ENCODE assay signal across 21 cellular contexts in genomic region chr18:32081881-32082280, GRCh38. TPM values are rescaled to one million over a fixed set of nuclear protein-coding genes. Genes with fewer than 3 reads are reported as not detected.
DNase-seq lines count a peak whose midpoint lies in the region; FAIRE-seq and TF ChIP-seq lines count a peak whose summit lies in the region.
"Had no signal": no experiment of that assay in that cellular context is flagged by ENCODE, and none has a peak within 500 bp of the region (broad histone marks: within the 10 kb centered on the region; RNA-seq: fewer than 3 reads in every experiment).

No MANE protein-coding gene starts in this region.

- H3K9me3 Mint-ChIP-seq in chondrocyte (ENCODE audit: low read depth) (peaks cover 2% of the 10 kb centered on the region), endodermal cell (no peaks in the 10 kb centered on the region)
- H3K9me3 Mint-ChIP-seq: CD8-positive, alpha-beta T cell had no signal

- peaks cover 14% of the 10 kb centered on the region for H3K4me1 Mint-ChIP-seq in chondrocyte (ENCODE audit: low read depth)
- peaks cover 6% of the 10 kb centered on the region for H3K4me1 Mint-ChIP-seq in endodermal cell

- no peak overlapping the region for H3K4me3 ChIP-seq in endodermal cell (ENCODE audit: low read length)
- H3K4me3 ChIP-seq: BLaER1 treated with 17β-estradiol and CSF1 and Interleukin-3, amounts not matched to agents 10 nM and 100 nM had no signal

- TF ChIP-seq CTCF in chondrocyte (IDR thresholded peaks at IDR 0.05) (no peak), endodermal cell (conservative IDR thresholded peaks at IDR 0.05) (no peak)

- H3K4me3 Mint-ChIP-seq in chondrocyte (ENCODE audit: unreplicated experiment) = no peak overlapping the region
- no peak overlapping the region for H3K4me3 Mint-ChIP-seq in endodermal cell
- H3K4me3 Mint-ChIP-seq: CD8-positive, alpha-beta T cell; H9 had no signal

- no peaks in the 10 kb centered on the region for H3K36me3 ChIP-seq in endodermal cell (ENCODE audit: control insufficient read depth, insufficient read depth, low read length)

- H3K27ac Mint-ChIP-seq in chondrocyte (ENCODE audit: unreplicated experiment) (peak overlapping the region; percentile 34), endodermal cell (no peak overlapping the region)
- H3K27ac Mint-ChIP-seq: CD8-positive, alpha-beta T cell; H9 had no signal

- DNase-seq in AG20443 (ENCODE audit: low spot score) (peak; percentile 24), M059J (ENCODE audit: low read depth) (peak; percentile 5), chondrocyte (ENCODE audit: low spot score) (no peak), lung microvascular endothelial cell (ENCODE audit: low read depth in 2 of 2) (peak; percentile 11 to 38), OCI-M1 (lab: John Stamatoyannopoulos, UW) (no peak), GM19239 (ENCODE audit: insufficient read length, low spot score) (no peak), NCI-H526 treated with DMSO at 0.1 percent for 48 hours (lab: John Stamatoyannopoulos, UW) (no peak), endodermal cell (no peak)
- DNase-seq: Calu3; CD8-positive, alpha-beta T cell; H9; NCI-H1092 treated with DMSO at 0.1 percent for 48 hours; NCI-H2081 treated with DMSO at 0.1 percent for 48 hours; NCI-H748 treated with DMSO at 0.1 percent for 48 hours; PC-3; RPMI8226; SHP77 treated with DMSO at 0.1 percent for 48 hours; SK-N-SH had no signal

- H3K27me3 ChIP-seq in endodermal cell (ENCODE audit: control insufficient read depth, insufficient read depth, low read length, poor library complexity, severe bottlenecking) = no peaks in the 10 kb centered on the region
- H3K27me3 ChIP-seq: BLaER1 treated with 17β-estradiol and CSF1 and Interleukin-3, amounts not matched to agents 10 nM and 100 nM had no signal

- no peak overlapping the region for H3K27ac ChIP-seq in endodermal cell (ENCODE audit: low read depth, low read length)
- H3K27ac ChIP-seq: BLaER1 treated with 17β-estradiol and CSF1 and Interleukin-3, amounts not matched to agents 10 nM and 100 nM; KMS-11 had no signal

- H3K36me3 Mint-ChIP-seq in chondrocyte (ENCODE audit: low read depth) = no peaks in the 10 kb centered on the region
- no peaks in the 10 kb centered on the region for H3K36me3 Mint-ChIP-seq in endodermal cell (ENCODE audit: low read depth)

- 90% methylated on average over 1 of the region's 1 CpG; no CpG with 5 or more reads in 1 of the 2 experiments for WGBS in endodermal cell (ENCODE audit: insufficient coverage in 1 of 2, insufficient read length in 1 of 2), 2 experiments

- no peak for FAIRE-seq in GM19239 (lab: Jason Lieb, UNC)
- FAIRE-seq: A204.1 had no signal

- no peaks in the 10 kb centered on the region for H3K9me3 ChIP-seq in endodermal cell (ENCODE audit: control insufficient read depth, low read length)
- H3K9me3 ChIP-seq: SK-N-SH had no signal

- H3K9ac ChIP-seq in endodermal cell (ENCODE audit: extremely low read depth, low read length, poor library complexity, severe bottlenecking) = no peak overlapping the region
- H3K9ac ChIP-seq: BLaER1 treated with 17β-estradiol and CSF1 and Interleukin-3, amounts not matched to agents 10 nM and 100 nM; KMS-11; SK-N-SH had no signal

- H3K27me3 Mint-ChIP-seq in chondrocyte (ENCODE audit: low read depth) (peaks cover 1% of the 10 kb centered on the region), endodermal cell (ENCODE audit: insufficient read depth) (no peaks in the 10 kb centered on the region)

- H3K4me1 ChIP-seq in endodermal cell (ENCODE audit: control insufficient read depth, insufficient read depth, low read length) = peaks cover 4% of the 10 kb centered on the region

RNA-seq across cellular contexts. Expression of gene RNF138, which starts 9.8 kb away (rescaled TPM):
- 78.6 and 86.7 TPM in 2 replicates for total RNA-seq in M059J (2014; rRNA removed; shearing (Covaris generic))
- 13.5 to 20.2 TPM (median 19.0 TPM) in 3 replicates for total RNA-seq in chondrocyte
- 26.4 and 28.0 TPM in 2 replicates for total RNA-seq in lung microvascular endothelial cell
- total RNA-seq in endodermal cell = 10 to 100 TPM; 45.2 to 59.6 TPM
- 70.9 TPM for polyA plus RNA-seq in endodermal cell (2013, experiment 1 of 2)
- polyA plus RNA-seq in endodermal cell (2013, experiment 2 of 2) = 56.7 TPM

Comparison
In these comparisons a context has a peak if more than half of its experiments do, and no peak if none do; other contexts are left out.
1. DNase-seq: peak in AG20443 (single experiment), M059J (single experiment) and lung microvascular endothelial cell (2 of 2); none in chondrocyte (single experiment), OCI-M1 (single experiment), GM19239 (single experiment), NCI-H526 treated with DMSO at 0.1 percent for 48 hours (single experiment) and endodermal cell (single experiment).